ENCODE assay signal across 9 cellular contexts in genomic region chr4:6918345-6918744, GRCh38. TPM values are rescaled to one million over a fixed set of nuclear protein-coding genes. Genes with fewer than 3 reads are reported as not detected.
A peak's percentile ranks its signal among the peaks of the same experiment; 100 is the strongest.
DNase-seq lines count a peak whose midpoint lies in the region; FAIRE-seq and TF ChIP-seq lines count a peak whose summit lies in the region.
"Had no signal": no experiment of that assay in that cellular context is flagged by ENCODE, and none has a peak within 500 bp of the region (broad histone marks: within the 10 kb centered on the region; RNA-seq: fewer than 3 reads in every experiment).

No MANE protein-coding gene starts in this region.

- no peak overlapping the region for H4K91ac ChIP-seq in trophoblast cell (ENCODE audit: low read depth, low read length)

- intact Hi-C loops in posterior vena cava (cut with DNase I): no loop called here

- no peaks in the 10 kb centered on the region for H3K9me3 ChIP-seq in trophoblast cell (ENCODE audit: insufficient read depth, low read depth, low read length)
- H3K9me3 ChIP-seq: heart left ventricle had no signal

- WGBS in trophoblast cell (ENCODE audit: extremely low coverage, insufficient coverage, insufficient read length): no CpG with 5 or more reads among the region's 7 CpGs

- no peaks in the 10 kb centered on the region for H3K79me2 ChIP-seq in trophoblast cell (ENCODE audit: control insufficient read depth, insufficient read depth, low read length, poor library complexity)

- no peak for TF ChIP-seq POLR2A in GM12892 (IDR thresholded peaks at IDR 0.05; ENCODE audit: low read depth, low read length)

- H3K79me1 ChIP-seq in trophoblast cell (ENCODE audit: low read length): peaks cover 6% of the 10 kb centered on the region

- no peak for TF ChIP-seq CTCF in coronary artery (IDR thresholded peaks at IDR 0.05)

- FAIRE-seq in GM12892 (lab: Jason Lieb, UNC): peak; percentile 65

- no peak overlapping the region for H3K14ac ChIP-seq in trophoblast cell (ENCODE audit: low read length)

- no peak overlapping the region for H3K4me2 ChIP-seq in trophoblast cell (ENCODE audit: low read length)

- H3K4ac ChIP-seq in trophoblast cell (ENCODE audit: low read depth, low read length): peak overlapping the region; percentile 73

- H2BK5ac ChIP-seq in trophoblast cell (ENCODE audit: low read depth, low read length, poor library complexity): no peak overlapping the region

- no peak overlapping the region for H3K18ac ChIP-seq in trophoblast cell (ENCODE audit: low read length)

- peak overlapping the region; percentile 67 for H2AK5ac ChIP-seq in trophoblast cell (ENCODE audit: low read length)

- H3K27me3 ChIP-seq in trophoblast cell (ENCODE audit: insufficient read depth, low read length): no peaks in the 10 kb centered on the region
- H3K27me3 ChIP-seq: heart left ventricle had no signal

- H3K23ac ChIP-seq in trophoblast cell (ENCODE audit: low read length): no peak overlapping the region

- DNase-seq in GM12892 (ENCODE audit: insufficient read length): no peak
- peak; percentile 32 for DNase-seq in NOMO-1 treated with dmso at 0.1 percent for 144 hours (lab: John Stamatoyannopoulos, UW; ENCODE audit: unreplicated experiment)
- no peak for DNase-seq in coronary artery (ENCODE audit: low spot score)
- DNase-seq in trophoblast cell: no peak
- DNase-seq in NCI-H128 (lab: John Stamatoyannopoulos, UW; ENCODE audit: unreplicated experiment): no peak
- DNase-seq in posterior vena cava (ENCODE audit: low spot score): no peak
- no peak for DNase-seq in G401 (ENCODE audit: low spot score)
- DNase-seq in cerebellar nuclear complex (lab: John Stamatoyannopoulos, UW): no peak

- in situ Hi-C loops in G401 (cut with HindIII; ENCODE audit: low sequenced_read_pairs): no loop called here

- no peak overlapping the region for H2BK120ac ChIP-seq in trophoblast cell (ENCODE audit: insufficient read depth, low read length, poor library complexity)

- no peak overlapping the region for H3K4me3 ChIP-seq in coronary artery
- H3K4me3 ChIP-seq in trophoblast cell (ENCODE audit: low read depth, low read length): no peak overlapping the region

- H2BK12ac ChIP-seq in trophoblast cell (ENCODE audit: low read length): no peak overlapping the region

- H4K8ac ChIP-seq in trophoblast cell (ENCODE audit: low read depth, low read length): no peak overlapping the region

- peaks cover under 1 to 1% of the 10 kb centered on the region in 2 experiments for H3K36me3 ChIP-seq in trophoblast cell (ENCODE audit: control insufficient read depth in 1 of 2, insufficient read depth in 2 of 2, low read length in 2 of 2)

- no peak overlapping the region for H2AFZ ChIP-seq in trophoblast cell (ENCODE audit: insufficient read depth, low read length, poor library complexity)

- no peak overlapping the region for H3K9ac ChIP-seq in trophoblast cell (ENCODE audit: low read length)

- H3K27ac ChIP-seq in coronary artery (peak overlapping the region; percentile 30 to 87), trophoblast cell (ENCODE audit: low read depth, low read length) (no peak overlapping the region)

- H3K4me1 ChIP-seq in trophoblast cell (ENCODE audit: control insufficient read depth in 1 of 2, insufficient read depth in 2 of 2, low read length in 2 of 2): peaks cover 22 to 30% of the 10 kb centered on the region in 2 experiments

- no peak overlapping the region for H4K12ac ChIP-seq in trophoblast cell (ENCODE audit: low read depth, low read length)

RNA-seq across cellular contexts. Expression of gene TBC1D14, which starts 8.7 kb away (rescaled TPM):
- polyA plus RNA-seq in GM12892 (2012; ENCODE audit: missing spikeins): 18.1 TPM
- 21.7 and 21.9 TPM in 2 replicates for polyA plus RNA-seq in trophoblast cell (2013)
- 10 to 100 TPM; 30.5 to 42.6 TPM for total RNA-seq in posterior vena cava
- 53.5 and 58.4 TPM in 2 replicates for total RNA-seq in G401 (2014; rRNA removed; shearing (Covaris generic))
